1 cellular context compared by ENCODE assay signal in the genomic region with DNA sequence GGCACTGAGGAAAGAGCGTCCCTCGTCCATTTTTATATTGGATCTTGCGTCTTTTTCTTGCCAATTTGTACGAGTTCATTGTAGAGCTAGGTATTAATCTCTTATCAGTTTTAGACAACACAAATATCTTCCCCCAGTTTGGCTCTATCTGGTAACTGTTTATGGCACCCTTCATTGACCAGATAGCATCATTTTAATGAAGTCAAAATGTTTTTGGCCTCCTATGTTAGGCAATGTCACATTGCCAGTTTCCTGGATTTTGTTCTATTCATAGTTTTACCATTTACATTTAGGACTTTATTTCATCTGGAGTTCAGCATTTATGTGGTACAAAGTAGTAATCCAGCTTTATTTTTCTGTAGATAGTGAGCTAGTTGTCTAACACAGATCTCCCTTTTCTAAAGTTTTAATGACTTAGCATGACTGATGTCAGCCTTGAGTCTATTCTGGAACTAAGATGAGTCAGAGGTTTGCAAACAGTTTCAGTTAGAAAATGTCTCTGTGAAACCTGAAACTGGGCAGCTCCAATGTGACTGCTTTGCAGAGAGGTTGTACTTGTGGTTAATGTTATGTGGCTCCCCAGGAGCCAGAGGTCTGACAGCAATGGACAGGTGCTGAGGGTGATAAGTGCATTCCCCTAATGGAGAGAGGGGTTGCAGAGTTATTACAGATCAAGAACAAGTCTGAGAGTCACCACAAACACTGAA.
A peak's percentile ranks its signal among the peaks of the same experiment; 100 is the strongest.
TF ChIP-seq lines count a peak whose summit lies in the region.

No MANE protein-coding gene starts in this region.

TF ChIP-seq in HepG2, 621 proteins besides CTCF, POLR2A, EP300 and RAD21 (continued from another document):
- TF ChIP-seq, protein P1, sequence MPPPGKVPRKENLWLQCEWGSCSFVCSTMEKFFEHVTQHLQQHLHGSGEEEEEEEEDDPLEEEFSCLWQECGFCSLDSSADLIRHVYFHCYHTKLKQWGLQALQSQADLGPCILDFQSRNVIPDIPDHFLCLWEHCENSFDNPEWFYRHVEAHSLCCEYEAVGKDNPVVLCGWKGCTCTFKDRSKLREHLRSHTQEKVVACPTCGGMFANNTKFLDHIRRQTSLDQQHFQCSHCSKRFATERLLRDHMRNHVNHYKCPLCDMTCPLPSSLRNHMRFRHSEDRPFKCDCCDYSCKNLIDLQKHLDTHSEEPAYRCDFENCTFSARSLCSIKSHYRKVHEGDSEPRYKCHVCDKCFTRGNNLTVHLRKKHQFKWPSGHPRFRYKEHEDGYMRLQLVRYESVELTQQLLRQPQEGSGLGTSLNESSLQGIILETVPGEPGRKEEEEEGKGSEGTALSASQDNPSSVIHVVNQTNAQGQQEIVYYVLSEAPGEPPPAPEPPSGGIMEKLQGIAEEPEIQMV (CRISPR knock-in tag; IDR thresholded peaks at IDR 0.05; ENCODE audit: low read depth): no peak
- TF ChIP-seq CBX2 (IDR thresholded peaks at IDR 0.05; ENCODE audit: low read depth, low read length) (no peak), CBX2 (CRISPR knock-in tag; IDR thresholded peaks at IDR 0.05; ENCODE audit: low read depth) (no peak), ZMYM2 (CRISPR knock-in tag; IDR thresholded peaks at IDR 0.05) (no peak), ZC3H13 (CRISPR knock-in tag; IDR thresholded peaks at IDR 0.05) (no peak), ZSCAN9 (CRISPR knock-in tag; IDR thresholded peaks at IDR 0.05; ENCODE audit: borderline replicate concordance) (0 out of 2 replicates have a peak, but pooled peaks have one; percentile 25), MAFK (conservative IDR thresholded peaks at IDR 0.05 in 1 of 2, IDR thresholded peaks at IDR 0.05 in 1 of 2; ENCODE audit: low read length in 2 of 2) (0 out of 4 replicates have a peak, but pooled peaks of 1 of the 2 experiments have one; percentile 16), CC2D1A (CRISPR knock-in tag; IDR thresholded peaks at IDR 0.05) (no peak), XRCC5 (optimal IDR thresholded peaks at IDR 0.05; ENCODE audit: low read length) (no peak), SPEN (CRISPR knock-in tag; IDR thresholded peaks at IDR 0.05; ENCODE audit: low read depth) (no peak), HOXA3 (CRISPR knock-in tag; IDR thresholded peaks at IDR 0.05) (no peak), ZNF552 (CRISPR knock-in tag; IDR thresholded peaks at IDR 0.05; ENCODE audit: borderline replicate concordance) (no peak), ZSCAN12 (CRISPR knock-in tag; IDR thresholded peaks at IDR 0.05) (no peak), TGIF2 (CRISPR knock-in tag; IDR thresholded peaks at IDR 0.05) (no peak), ZNF12 (CRISPR knock-in tag; IDR thresholded peaks at IDR 0.05) (no peak), ZFP41 (CRISPR knock-in tag; IDR thresholded peaks at IDR 0.05; ENCODE audit: borderline replicate concordance) (no peak), ZNF839 (CRISPR knock-in tag; IDR thresholded peaks at IDR 0.05; ENCODE audit: borderline replicate concordance) (no peak)
- TF ChIP-seq, protein P2, sequence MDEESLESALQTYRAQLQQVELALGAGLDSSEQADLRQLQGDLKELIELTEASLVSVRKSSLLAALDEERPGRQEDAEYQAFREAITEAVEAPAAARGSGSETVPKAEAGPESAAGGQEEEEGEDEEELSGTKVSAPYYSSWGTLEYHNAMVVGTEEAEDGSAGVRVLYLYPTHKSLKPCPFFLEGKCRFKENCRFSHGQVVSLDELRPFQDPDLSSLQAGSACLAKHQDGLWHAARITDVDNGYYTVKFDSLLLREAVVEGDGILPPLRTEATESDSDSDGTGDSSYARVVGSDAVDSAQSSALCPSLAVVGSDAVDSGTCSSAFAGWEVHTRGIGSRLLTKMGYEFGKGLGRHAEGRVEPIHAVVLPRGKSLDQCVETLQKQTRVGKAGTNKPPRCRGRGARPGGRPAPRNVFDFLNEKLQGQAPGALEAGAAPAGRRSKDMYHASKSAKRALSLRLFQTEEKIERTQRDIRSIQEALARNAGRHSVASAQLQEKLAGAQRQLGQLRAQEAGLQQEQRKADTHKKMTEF (CRISPR knock-in tag; IDR thresholded peaks at IDR 0.05): peak; percentile 57; the same call in 1 of the 2 replicates
- TF ChIP-seq, protein P3, sequence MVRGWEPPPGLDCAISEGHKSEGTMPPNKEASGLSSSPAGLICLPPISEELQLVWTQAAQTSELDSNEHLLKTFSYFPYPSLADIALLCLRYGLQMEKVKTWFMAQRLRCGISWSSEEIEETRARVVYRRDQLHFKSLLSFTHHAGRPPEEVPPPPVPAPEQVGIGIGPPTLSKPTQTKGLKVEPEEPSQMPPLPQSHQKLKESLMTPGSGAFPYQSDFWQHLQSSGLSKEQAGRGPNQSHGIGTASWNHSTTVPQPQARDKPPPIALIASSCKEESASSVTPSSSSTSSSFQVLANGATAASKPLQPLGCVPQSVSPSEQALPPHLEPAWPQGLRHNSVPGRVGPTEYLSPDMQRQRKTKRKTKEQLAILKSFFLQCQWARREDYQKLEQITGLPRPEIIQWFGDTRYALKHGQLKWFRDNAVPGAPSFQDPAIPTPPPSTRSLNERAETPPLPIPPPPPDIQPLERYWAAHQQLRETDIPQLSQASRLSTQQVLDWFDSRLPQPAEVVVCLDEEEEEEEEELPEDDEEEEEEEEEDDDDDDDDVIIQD (CRISPR knock-in tag; IDR thresholded peaks at IDR 0.05; ENCODE audit: low read depth): no peak
- TF ChIP-seq, protein P4, sequence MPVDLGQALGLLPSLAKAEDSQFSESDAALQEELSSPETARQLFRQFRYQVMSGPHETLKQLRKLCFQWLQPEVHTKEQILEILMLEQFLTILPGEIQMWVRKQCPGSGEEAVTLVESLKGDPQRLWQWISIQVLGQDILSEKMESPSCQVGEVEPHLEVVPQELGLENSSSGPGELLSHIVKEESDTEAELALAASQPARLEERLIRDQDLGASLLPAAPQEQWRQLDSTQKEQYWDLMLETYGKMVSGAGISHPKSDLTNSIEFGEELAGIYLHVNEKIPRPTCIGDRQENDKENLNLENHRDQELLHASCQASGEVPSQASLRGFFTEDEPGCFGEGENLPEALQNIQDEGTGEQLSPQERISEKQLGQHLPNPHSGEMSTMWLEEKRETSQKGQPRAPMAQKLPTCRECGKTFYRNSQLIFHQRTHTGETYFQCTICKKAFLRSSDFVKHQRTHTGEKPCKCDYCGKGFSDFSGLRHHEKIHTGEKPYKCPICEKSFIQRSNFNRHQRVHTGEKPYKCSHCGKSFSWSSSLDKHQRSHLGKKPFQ (CRISPR knock-in tag; IDR thresholded peaks at IDR 0.05; ENCODE audit: insufficient replicate concordance): no peak
- TF ChIP-seq, protein P5, sequence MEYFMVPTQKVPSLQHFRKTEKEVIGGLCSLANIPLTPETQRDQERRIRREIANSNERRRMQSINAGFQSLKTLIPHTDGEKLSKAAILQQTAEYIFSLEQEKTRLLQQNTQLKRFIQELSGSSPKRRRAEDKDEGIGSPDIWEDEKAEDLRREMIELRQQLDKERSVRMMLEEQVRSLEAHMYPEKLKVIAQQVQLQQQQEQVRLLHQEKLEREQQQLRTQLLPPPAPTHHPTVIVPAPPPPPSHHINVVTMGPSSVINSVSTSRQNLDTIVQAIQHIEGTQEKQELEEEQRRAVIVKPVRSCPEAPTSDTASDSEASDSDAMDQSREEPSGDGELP (IDR thresholded peaks at IDR 0.05; ENCODE audit: borderline replicate concordance, low read depth): no peak
- TF ChIP-seq, protein P6, sequence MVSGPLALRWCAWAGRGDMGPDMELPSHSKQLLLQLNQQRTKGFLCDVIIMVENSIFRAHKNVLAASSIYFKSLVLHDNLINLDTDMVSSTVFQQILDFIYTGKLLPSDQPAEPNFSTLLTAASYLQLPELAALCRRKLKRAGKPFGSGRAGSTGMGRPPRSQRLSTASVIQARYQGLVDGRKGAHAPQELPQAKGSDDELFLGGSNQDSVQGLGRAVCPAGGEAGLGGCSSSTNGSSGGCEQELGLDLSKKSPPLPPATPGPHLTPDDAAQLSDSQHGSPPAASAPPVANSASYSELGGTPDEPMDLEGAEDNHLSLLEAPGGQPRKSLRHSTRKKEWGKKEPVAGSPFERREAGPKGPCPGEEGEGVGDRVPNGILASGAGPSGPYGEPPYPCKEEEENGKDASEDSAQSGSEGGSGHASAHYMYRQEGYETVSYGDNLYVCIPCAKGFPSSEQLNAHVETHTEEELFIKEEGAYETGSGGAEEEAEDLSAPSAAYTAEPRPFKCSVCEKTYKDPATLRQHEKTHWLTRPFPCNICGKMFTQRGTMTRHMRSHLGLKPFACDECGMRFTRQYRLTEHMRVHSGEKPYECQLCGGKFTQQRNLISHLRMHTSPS (CRISPR knock-in tag; IDR thresholded peaks at IDR 0.05; ENCODE audit: low read depth): no peak
- TF ChIP-seq, protein P7, sequence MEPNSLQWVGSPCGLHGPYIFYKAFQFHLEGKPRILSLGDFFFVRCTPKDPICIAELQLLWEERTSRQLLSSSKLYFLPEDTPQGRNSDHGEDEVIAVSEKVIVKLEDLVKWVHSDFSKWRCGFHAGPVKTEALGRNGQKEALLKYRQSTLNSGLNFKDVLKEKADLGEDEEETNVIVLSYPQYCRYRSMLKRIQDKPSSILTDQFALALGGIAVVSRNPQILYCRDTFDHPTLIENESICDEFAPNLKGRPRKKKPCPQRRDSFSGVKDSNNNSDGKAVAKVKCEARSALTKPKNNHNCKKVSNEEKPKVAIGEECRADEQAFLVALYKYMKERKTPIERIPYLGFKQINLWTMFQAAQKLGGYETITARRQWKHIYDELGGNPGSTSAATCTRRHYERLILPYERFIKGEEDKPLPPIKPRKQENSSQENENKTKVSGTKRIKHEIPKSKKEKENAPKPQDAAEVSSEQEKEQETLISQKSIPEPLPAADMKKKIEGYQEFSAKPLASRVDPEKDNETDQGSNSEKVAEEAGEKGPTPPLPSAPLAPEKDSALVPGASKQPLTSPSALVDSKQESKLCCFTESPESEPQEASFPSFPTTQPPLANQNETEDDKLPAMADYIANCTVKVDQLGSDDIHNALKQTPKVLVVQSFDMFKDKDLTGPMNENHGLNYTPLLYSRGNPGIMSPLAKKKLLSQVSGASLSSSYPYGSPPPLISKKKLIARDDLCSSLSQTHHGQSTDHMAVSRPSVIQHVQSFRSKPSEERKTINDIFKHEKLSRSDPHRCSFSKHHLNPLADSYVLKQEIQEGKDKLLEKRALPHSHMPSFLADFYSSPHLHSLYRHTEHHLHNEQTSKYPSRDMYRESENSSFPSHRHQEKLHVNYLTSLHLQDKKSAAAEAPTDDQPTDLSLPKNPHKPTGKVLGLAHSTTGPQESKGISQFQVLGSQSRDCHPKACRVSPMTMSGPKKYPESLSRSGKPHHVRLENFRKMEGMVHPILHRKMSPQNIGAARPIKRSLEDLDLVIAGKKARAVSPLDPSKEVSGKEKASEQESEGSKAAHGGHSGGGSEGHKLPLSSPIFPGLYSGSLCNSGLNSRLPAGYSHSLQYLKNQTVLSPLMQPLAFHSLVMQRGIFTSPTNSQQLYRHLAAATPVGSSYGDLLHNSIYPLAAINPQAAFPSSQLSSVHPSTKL (CRISPR knock-in tag; IDR thresholded peaks at IDR 0.05): peak; percentile 67
